ENCODE assay signal across 1 cellular context in genomic region chr14:43172899-43173548, GRCh38.
A peak's percentile ranks its signal among the peaks of the same experiment; 100 is the strongest.
TF ChIP-seq lines count a peak whose summit lies in the region.

No MANE protein-coding gene starts in this region.

TF ChIP-seq in HepG2, 621 proteins besides CTCF, POLR2A, EP300 and RAD21 (continued from another document):
- TF ChIP-seq CREM (IDR thresholded peaks at IDR 0.05), result peak; percentile 21; the same call in 1 of the 2 replicates
- TF ChIP-seq CREM (CRISPR knock-in tag; IDR thresholded peaks at IDR 0.05), result no peak
- no peak for TF ChIP-seq ERF (CRISPR knock-in tag; IDR thresholded peaks at IDR 0.05)
- no peak for TF ChIP-seq ZBTB20 (CRISPR knock-in tag; IDR thresholded peaks at IDR 0.05; ENCODE audit: borderline replicate concordance, low read depth)
- no peak for TF ChIP-seq ZNF781 (CRISPR knock-in tag; IDR thresholded peaks at IDR 0.05; ENCODE audit: borderline replicate concordance, not compliant biosample characterization)
- TF ChIP-seq TCF7L2 (IDR thresholded peaks at IDR 0.05; ENCODE audit: low read depth, low read length), result peak; percentile 23; the same call in 1 of the 2 replicates
- TF ChIP-seq ZFP37 (CRISPR knock-in tag; IDR thresholded peaks at IDR 0.05; ENCODE audit: borderline replicate concordance), result no peak
- TF ChIP-seq TBL1XR1 (IDR thresholded peaks at IDR 0.05; ENCODE audit: borderline replicate concordance, low read length, partially characterized antibody), result peak; percentile 94
- TF ChIP-seq HNF4G (IDR thresholded peaks at IDR 0.05; ENCODE audit: borderline replicate concordance, low read depth, low read length), result 0 out of 2 replicates have a peak, but pooled peaks have one; percentile 16
- TF ChIP-seq HNF4G (CRISPR knock-in tag; IDR thresholded peaks at IDR 0.05; ENCODE audit: borderline replicate concordance, low read depth), result no peak
- TF ChIP-seq ZNF446 (CRISPR knock-in tag; IDR thresholded peaks at IDR 0.05), result no peak
- 0 out of 2 replicates have a peak, but pooled peaks have one; percentile 31 for TF ChIP-seq MLXIP (CRISPR knock-in tag; IDR thresholded peaks at IDR 0.05; ENCODE audit: borderline replicate concordance)
- TF ChIP-seq ZNF644 (CRISPR knock-in tag; IDR thresholded peaks at IDR 0.05; ENCODE audit: low read depth), result peak; percentile 74; the same call in 1 of the 2 replicates
- no peak for TF ChIP-seq NCOA1 (CRISPR knock-in tag; IDR thresholded peaks at IDR 0.05)
- TF ChIP-seq TRIM24 (CRISPR knock-in tag; IDR thresholded peaks at IDR 0.05), result peak; percentile 94
- TF ChIP-seq ZNF614 (CRISPR knock-in tag; IDR thresholded peaks at IDR 0.05; ENCODE audit: borderline replicate concordance), result no peak
- no peak for TF ChIP-seq ATF5 (CRISPR knock-in tag; IDR thresholded peaks at IDR 0.05; ENCODE audit: low read depth)
- TF ChIP-seq MIER3 (CRISPR knock-in tag; IDR thresholded peaks at IDR 0.05; ENCODE audit: borderline replicate concordance), result no peak; the same call in 1 of the 2 replicates
- no peak for TF ChIP-seq HOXA7 (CRISPR knock-in tag; IDR thresholded peaks at IDR 0.05)
- 0 out of 2 replicates have a peak, but pooled peaks have one; percentile 39 for TF ChIP-seq NKX3-1 (CRISPR knock-in tag; IDR thresholded peaks at IDR 0.05)
- TF ChIP-seq ZNF660 (CRISPR knock-in tag; IDR thresholded peaks at IDR 0.05; ENCODE audit: borderline replicate concordance, low read depth), result no peak
- no peak for TF ChIP-seq ZNF496 (CRISPR knock-in tag; IDR thresholded peaks at IDR 0.05; ENCODE audit: insufficient replicate concordance)
- TF ChIP-seq ZNF264 (CRISPR knock-in tag; IDR thresholded peaks at IDR 0.05), result peak; percentile 86; the same call in 1 of the 2 replicates
- TF ChIP-seq SP140L (CRISPR knock-in tag; IDR thresholded peaks at IDR 0.05; ENCODE audit: borderline replicate concordance), result no peak
- no peak; the same call in none of the 2 replicates for TF ChIP-seq FOXP1 (IDR thresholded peaks at IDR 0.05)
- TF ChIP-seq FOXP1 (CRISPR knock-in tag; IDR thresholded peaks at IDR 0.05), result peak; percentile 96
- TF ChIP-seq SNAPC2 (CRISPR knock-in tag; IDR thresholded peaks at IDR 0.05), result no peak
- TF ChIP-seq ARID3A (IDR thresholded peaks at IDR 0.05; ENCODE audit: low read depth, low read length), result peak; percentile 79
- TF ChIP-seq ZNF597 (CRISPR knock-in tag; IDR thresholded peaks at IDR 0.05), result no peak
- TF ChIP-seq SNAPC4 (CRISPR knock-in tag; IDR thresholded peaks at IDR 0.05), result no peak
- TF ChIP-seq SIN3B (IDR thresholded peaks at IDR 0.05; ENCODE audit: low read length), result no peak
- no peak for TF ChIP-seq XBP1 (CRISPR knock-in tag; IDR thresholded peaks at IDR 0.05)
- TF ChIP-seq GTF2F1 (IDR thresholded peaks at IDR 0.05; ENCODE audit: low read length), result no peak
- no peak for TF ChIP-seq POLR2AphosphoS5 (IDR thresholded peaks at IDR 0.05; ENCODE audit: low read depth, low read length)
- peak; percentile 40; the same call in 1 of the 2 replicates for TF ChIP-seq HDAC1 (CRISPR knock-in tag; IDR thresholded peaks at IDR 0.05)
- TF ChIP-seq MBNL3 (CRISPR knock-in tag; conservative IDR thresholded peaks at IDR 0.05), result 0 out of 2 replicates have a peak, but pooled peaks have one; percentile 55
- no peak for TF ChIP-seq ZNF800 (CRISPR knock-in tag; IDR thresholded peaks at IDR 0.05)
- no peak for TF ChIP-seq PRMT3 (CRISPR knock-in tag; IDR thresholded peaks at IDR 0.05; ENCODE audit: borderline replicate concordance, low read depth)
- peak; percentile 65 for TF ChIP-seq PAXIP1 (CRISPR knock-in tag; conservative IDR thresholded peaks at IDR 0.05)
- TF ChIP-seq LCORL (IDR thresholded peaks at IDR 0.05), result peak; percentile 66
- TF ChIP-seq LCORL (CRISPR knock-in tag; IDR thresholded peaks at IDR 0.05), result no peak
- peak; percentile 58; the same call in 1 of the 2 replicates for TF ChIP-seq KDM3A (CRISPR knock-in tag; IDR thresholded peaks at IDR 0.05; ENCODE audit: low read depth)
- no peak for TF ChIP-seq ZBTB8A (CRISPR knock-in tag; IDR thresholded peaks at IDR 0.05; ENCODE audit: borderline replicate concordance, low read depth)
- no peak for TF ChIP-seq ZNF230 (CRISPR knock-in tag; IDR thresholded peaks at IDR 0.05)
